ENCODE assay signal across 1 cellular context in the genomic region with DNA sequence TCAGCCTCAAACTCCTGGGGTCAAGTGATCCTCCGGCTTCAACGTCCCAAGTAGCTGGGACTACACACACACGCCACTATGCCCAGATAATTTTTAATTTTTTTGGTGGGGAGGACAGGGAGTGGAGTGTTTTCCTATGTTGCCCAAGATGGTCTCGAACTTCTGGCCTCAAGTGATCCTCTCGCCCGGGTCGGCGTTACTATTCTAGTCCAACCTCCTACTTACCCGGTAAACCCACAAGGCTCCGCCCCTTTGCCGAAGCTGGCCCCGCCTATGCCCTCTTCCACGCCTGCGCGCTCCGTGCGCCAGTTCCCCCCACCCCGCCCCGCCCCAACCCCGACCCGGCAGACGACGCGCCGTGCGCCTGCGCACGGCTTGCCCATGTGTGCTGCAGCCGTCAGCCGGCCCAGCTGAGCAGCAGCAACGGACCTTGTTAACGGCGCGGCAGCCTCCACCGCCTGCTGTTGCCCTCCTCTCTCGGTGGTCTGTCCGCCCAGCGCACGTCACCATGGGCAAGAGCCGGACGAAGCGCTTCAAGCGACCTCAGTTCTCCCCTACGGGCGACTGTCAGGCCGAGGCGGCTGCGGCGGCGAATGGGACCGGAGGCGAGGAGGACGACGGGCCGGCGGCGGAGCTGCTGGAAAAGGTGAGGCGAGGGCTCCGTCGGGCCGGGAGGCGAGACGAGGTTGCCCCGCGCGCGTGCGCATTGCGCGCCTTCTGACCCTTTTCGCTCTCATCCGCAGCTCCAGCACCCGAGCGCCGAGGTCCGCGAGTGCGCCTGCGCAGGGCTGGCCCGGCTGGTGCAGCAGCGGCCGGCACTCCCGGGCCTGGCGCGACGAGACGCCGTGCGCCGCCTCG.
TF ChIP-seq lines count a peak whose summit lies in the region.

A gene with protein sequence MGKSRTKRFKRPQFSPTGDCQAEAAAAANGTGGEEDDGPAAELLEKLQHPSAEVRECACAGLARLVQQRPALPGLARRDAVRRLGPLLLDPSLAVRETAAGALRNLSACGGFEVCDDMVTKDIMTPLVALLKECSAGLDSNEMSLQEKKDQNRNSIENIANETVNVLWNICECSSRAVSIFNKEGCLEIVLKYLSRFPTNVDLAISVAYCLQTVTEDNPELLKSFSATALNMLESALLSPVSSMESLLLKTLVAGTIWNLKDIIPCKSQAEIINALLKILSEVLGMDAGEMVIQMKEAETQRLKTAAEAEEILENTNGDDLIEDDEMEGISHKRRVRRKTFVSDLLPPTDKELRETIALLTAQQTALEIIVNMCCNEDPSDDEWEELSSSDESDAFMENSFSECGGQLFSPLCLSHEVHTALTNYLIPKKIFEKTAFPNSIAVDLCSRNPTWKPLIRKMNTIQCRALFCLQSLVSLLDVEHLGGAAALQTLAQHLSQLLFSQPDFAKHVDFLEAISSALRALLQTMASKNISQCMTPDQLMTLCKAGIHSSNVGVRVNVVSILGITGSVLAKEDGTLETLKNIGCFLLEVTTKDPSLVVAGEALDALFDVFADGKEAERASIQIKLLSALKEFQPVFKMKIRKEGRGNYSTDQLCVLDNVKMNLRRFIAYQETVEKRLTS (plus strand): TSS at position 347 of the 858 bp plus-strand sequence. CDS start 162 bp downstream, at position 509.

TF ChIP-seq in K562, 482 proteins besides CTCF, POLR2A, EP300 and RAD21 (continued from another document):
- TF ChIP-seq, protein P1, sequence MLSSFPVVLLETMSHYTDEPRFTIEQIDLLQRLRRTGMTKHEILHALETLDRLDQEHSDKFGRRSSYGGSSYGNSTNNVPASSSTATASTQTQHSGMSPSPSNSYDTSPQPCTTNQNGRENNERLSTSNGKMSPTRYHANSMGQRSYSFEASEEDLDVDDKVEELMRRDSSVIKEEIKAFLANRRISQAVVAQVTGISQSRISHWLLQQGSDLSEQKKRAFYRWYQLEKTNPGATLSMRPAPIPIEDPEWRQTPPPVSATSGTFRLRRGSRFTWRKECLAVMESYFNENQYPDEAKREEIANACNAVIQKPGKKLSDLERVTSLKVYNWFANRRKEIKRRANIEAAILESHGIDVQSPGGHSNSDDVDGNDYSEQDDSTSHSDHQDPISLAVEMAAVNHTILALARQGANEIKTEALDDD (IDR thresholded peaks at IDR 0.05) = peak; percentile 86
- no peak for TF ChIP-seq FOXM1 (IDR thresholded peaks at IDR 0.05; ENCODE audit: low read depth)
- TF ChIP-seq FOXM1 (CRISPR knock-in tag; IDR thresholded peaks at IDR 0.05; ENCODE audit: low read depth) = no peak
- TF ChIP-seq CHD1 (IDR thresholded peaks at IDR 0.05; ENCODE audit: low read length) = peak; percentile 60
- no peak for TF ChIP-seq ZNF699 (CRISPR knock-in tag; IDR thresholded peaks at IDR 0.05; ENCODE audit: insufficient replicate concordance)
- no peak for TF ChIP-seq ZNF121 (CRISPR knock-in tag; conservative IDR thresholded peaks at IDR 0.05)
- TF ChIP-seq E2F3 (CRISPR knock-in tag; IDR thresholded peaks at IDR 0.05) = no peak
- no peak for TF ChIP-seq HDGF (IDR thresholded peaks at IDR 0.05)
- no peak for TF ChIP-seq ZNF778 (CRISPR knock-in tag; IDR thresholded peaks at IDR 0.05)
- no peak for TF ChIP-seq NFATC3 (IDR thresholded peaks at IDR 0.05)
- TF ChIP-seq, protein P2, sequence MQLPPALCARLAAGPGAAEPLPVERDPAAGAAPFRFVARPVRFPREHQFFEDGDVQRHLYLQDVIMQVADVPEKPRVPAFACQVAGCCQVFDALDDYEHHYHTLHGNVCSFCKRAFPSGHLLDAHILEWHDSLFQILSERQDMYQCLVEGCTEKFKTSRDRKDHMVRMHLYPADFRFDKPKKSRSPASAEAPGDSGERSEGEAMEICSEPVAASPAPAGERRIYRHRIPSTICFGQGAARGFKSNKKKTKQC (CRISPR knock-in tag; IDR thresholded peaks at IDR 0.05) = no peak
- no peak for TF ChIP-seq NEUROD1 (IDR thresholded peaks at IDR 0.05; ENCODE audit: borderline replicate concordance, low read depth, low read length, partially characterized antibody)
- TF ChIP-seq ELF2 (CRISPR knock-in tag; IDR thresholded peaks at IDR 0.05) = no peak
- no peak for TF ChIP-seq NFIX (CRISPR knock-in tag; IDR thresholded peaks at IDR 0.05; ENCODE audit: low read depth)
- TF ChIP-seq EP400 (IDR thresholded peaks at IDR 0.05) = peak; percentile 65; the same call in 1 of the 2 replicates
- TF ChIP-seq SAFB2 (IDR thresholded peaks at IDR 0.05; ENCODE audit: borderline replicate concordance, low read depth, low read length, severe bottlenecking) = no peak
- TF ChIP-seq ZEB2 (IDR thresholded peaks at IDR 0.05) = no peak
